In genomic region chr22:37209140-37209845, GRCh38 we compare ENCODE assay signal across 23 cellular contexts. TPM values are rescaled to one million over a fixed set of nuclear protein-coding genes. Genes with fewer than 3 reads are reported as not detected.
DNase-seq lines count a peak whose midpoint lies in the region; ATAC-seq, FAIRE-seq and TF ChIP-seq lines count a peak whose summit lies in the region.
"Had no signal": no experiment of that assay in that cellular context is flagged by ENCODE, and none has a peak within 500 bp of the region (broad histone marks: within the 10 kb centered on the region; RNA-seq: fewer than 3 reads in every experiment).

No MANE protein-coding gene starts in this region.

- H3K36me3 ChIP-seq in pancreas = no peaks in the 10 kb centered on the region
- H3K36me3 ChIP-seq: cardiac muscle cell, right lobe of liver had no signal

- no peaks in the 10 kb centered on the region for H3K4me1 ChIP-seq in pancreas
- H3K4me1 ChIP-seq: parathyroid adenoma, right lobe of liver, testis had no signal

- no peaks in the 10 kb centered on the region for H3K9me3 ChIP-seq in pancreas
- H3K9me3 ChIP-seq: right lobe of liver, testis had no signal

- H3K9me3 Mint-ChIP-seq in activated naive CD8-positive, alpha-beta T cell treated with anti-CD3 and anti-CD28 coated beads, Interleukin-2, amount 10 ng/mL, durations not matched to agents 7 days and 5 days = no peaks in the 10 kb centered on the region
- no peaks in the 10 kb centered on the region for H3K9me3 Mint-ChIP-seq in activated naive CD8-positive, alpha-beta T cell treated with anti-CD3 and anti-CD28 coated beads, Interleukin-2, amount 50 U/mL, for 24 hours
- H3K9me3 Mint-ChIP-seq in activated T-helper 1 cell treated with anti-CD3 and anti-CD28 coated beads, Interleukin-12 subunit alpha, Interleukin-12 subunit beta, Interleukin-2, Interleukin-4 antibody, amounts not matched to agents 30 ng/mL and 10 ng/mL and 1 ng/mL, durations not matched to agents 14 hours and 24 hours and 36 hours = no peaks in the 10 kb centered on the region
- H3K9me3 Mint-ChIP-seq in naive thymus-derived CD8-positive, alpha-beta T cell = no peaks in the 10 kb centered on the region
- H3K9me3 Mint-ChIP-seq: activated T-helper 17 cell treated with anti-CD3 and anti-CD28 coated beads, Interleukin-2, amount 50 U/mL, for 72 hours; memory B cell had no signal

- no peak for FAIRE-seq in pancreas (lab: Jason Lieb, UNC)

- no peak for DNase-seq in activated naive CD8-positive, alpha-beta T cell treated with anti-CD3 and anti-CD28 coated beads, Interleukin-2, amount 10 ng/mL, durations not matched to agents 7 days and 5 days
- DNase-seq in activated naive CD8-positive, alpha-beta T cell treated with anti-CD3 and anti-CD28 coated beads, Interleukin-2, amount 50 U/mL, for 24 hours = no peak
- DNase-seq in activated T-helper 1 cell treated with anti-CD3 and anti-CD28 coated beads, Interleukin-12 subunit alpha, Interleukin-12 subunit beta, Interleukin-2, Interleukin-4 antibody, amounts not matched to agents 30 ng/mL and 10 ng/mL and 1 ng/mL, durations not matched to agents 14 hours and 24 hours and 36 hours (ENCODE audit: low spot score) = no peak
- DNase-seq in naive thymus-derived CD8-positive, alpha-beta T cell = peak in 2 of 10 donors; percentile 14 to 52
- no peak for DNase-seq in pancreas
- DNase-seq: amniotic stem cell, dermis blood vessel endothelial cell, DMS79, KG1, left colon, NCI-H1436, NCI-H526, testis had no signal

- H3K4me3 ChIP-seq in pancreas = no peak overlapping the region
- H3K4me3 ChIP-seq: cardiac muscle cell, right lobe of liver, SK-N-MC, testis had no signal

- POLR2A ChIA-PET in activated naive CD8-positive, alpha-beta T cell treated with anti-CD3 and anti-CD28 coated beads, Interleukin-2, amount 10 ng/mL, durations not matched to agents 7 days and 5 days (lab: Charles Lee) = interaction anchor here (1.3 to 2.8 kb wide), 5 partner anchors 9 to 129 kb away, joined by 4 to 16 read pairs (median 4); partner anchors contain the start of gene RAC2
- POLR2A ChIA-PET in naive thymus-derived CD8-positive, alpha-beta T cell (lab: Charles Lee) = interaction anchor here (0.6 to 31.6 kb wide), 6 partner anchors 9 to 74 kb away, joined by 3 to 1090 read pairs (median 16); partner anchors contain the start of genes CYTH4 and RAC2

- intact Hi-C loops in activated T-helper 1 cell treated with anti-CD3 and anti-CD28 coated beads, Interleukin-12 subunit alpha, Interleukin-12 subunit beta, Interleukin-2, Interleukin-4 antibody, amounts not matched to agents 30 ng/mL and 10 ng/mL and 1 ng/mL, durations not matched to agents 14 hours and 24 hours and 36 hours (cut with micrococcal nuclease) = no loop called here
- intact Hi-C loops in pancreas (cut with DNase I) = loop anchor here in 2 of 3 donors (10.0 kb wide), 1 partner anchor 134 kb away; no protein-coding TSS in a partner anchor

- no peak for ATAC-seq in activated naive CD8-positive, alpha-beta T cell treated with anti-CD3 and anti-CD28 coated beads, Interleukin-2, amount 10 ng/mL, durations not matched to agents 7 days and 5 days (ENCODE audit: low read depth)
- ATAC-seq in activated naive CD8-positive, alpha-beta T cell treated with anti-CD3 and anti-CD28 coated beads, Interleukin-2, amount 50 U/mL, for 24 hours = no peak
- no peak for ATAC-seq in naive thymus-derived CD8-positive, alpha-beta T cell
- ATAC-seq in HG03196 (IDR thresholded peaks at IDR 0.05; ENCODE audit: unreplicated experiment) = no peak
- no peak for ATAC-seq in pancreas
- ATAC-seq: activated T-helper 17 cell treated with anti-CD3 and anti-CD28 coated beads, Interleukin-2, amount 50 U/mL, for 72 hours; HCT116; left colon; right lobe of liver had no signal

- H3K27ac ChIP-seq in temporal lobe (ENCODE audit: low read depth, low read length) (peak overlapping the region; percentile 76), pancreas (no peak overlapping the region)
- H3K27ac ChIP-seq: cardiac muscle cell, parathyroid adenoma, right lobe of liver, SK-N-MC, testis had no signal

- H3K27me3 Mint-ChIP-seq in activated naive CD8-positive, alpha-beta T cell treated with anti-CD3 and anti-CD28 coated beads, Interleukin-2, amount 10 ng/mL, durations not matched to agents 7 days and 5 days = peaks cover 2% of the 10 kb centered on the region
- H3K27me3 Mint-ChIP-seq in activated naive CD8-positive, alpha-beta T cell treated with anti-CD3 and anti-CD28 coated beads, Interleukin-2, amount 50 U/mL, for 24 hours = no peaks in the 10 kb centered on the region
- no peaks in the 10 kb centered on the region for H3K27me3 Mint-ChIP-seq in activated T-helper 1 cell treated with anti-CD3 and anti-CD28 coated beads, Interleukin-12 subunit alpha, Interleukin-12 subunit beta, Interleukin-2, Interleukin-4 antibody, amounts not matched to agents 30 ng/mL and 10 ng/mL and 1 ng/mL, durations not matched to agents 14 hours and 24 hours and 36 hours (ENCODE audit: insufficient read depth)
- no peaks in the 10 kb centered on the region for H3K27me3 Mint-ChIP-seq in naive thymus-derived CD8-positive, alpha-beta T cell
- H3K27me3 Mint-ChIP-seq: activated T-helper 17 cell treated with anti-CD3 and anti-CD28 coated beads, Interleukin-2, amount 50 U/mL, for 72 hours; memory B cell had no signal

- peak overlapping the region; percentile 18 for H3K27ac Mint-ChIP-seq in activated naive CD8-positive, alpha-beta T cell treated with anti-CD3 and anti-CD28 coated beads, Interleukin-2, amount 10 ng/mL, durations not matched to agents 7 days and 5 days
- no peak overlapping the region for H3K27ac Mint-ChIP-seq in activated naive CD8-positive, alpha-beta T cell treated with anti-CD3 and anti-CD28 coated beads, Interleukin-2, amount 50 U/mL, for 24 hours
- H3K27ac Mint-ChIP-seq in activated T-helper 1 cell treated with anti-CD3 and anti-CD28 coated beads, Interleukin-12 subunit alpha, Interleukin-12 subunit beta, Interleukin-2, Interleukin-4 antibody, amounts not matched to agents 30 ng/mL and 10 ng/mL and 1 ng/mL, durations not matched to agents 14 hours and 24 hours and 36 hours = peak overlapping the region; percentile 7
- peak overlapping the region; percentile 82 to 97 (median 90) for H3K27ac Mint-ChIP-seq in naive thymus-derived CD8-positive, alpha-beta T cell
- H3K27ac Mint-ChIP-seq: activated T-helper 17 cell treated with anti-CD3 and anti-CD28 coated beads, Interleukin-2, amount 50 U/mL, for 72 hours; memory B cell had no signal

- H3K4me1 Mint-ChIP-seq in activated naive CD8-positive, alpha-beta T cell treated with anti-CD3 and anti-CD28 coated beads, Interleukin-2, amount 10 ng/mL, durations not matched to agents 7 days and 5 days = peaks cover 12% of the 10 kb centered on the region
- peaks cover 26% of the 10 kb centered on the region for H3K4me1 Mint-ChIP-seq in activated naive CD8-positive, alpha-beta T cell treated with anti-CD3 and anti-CD28 coated beads, Interleukin-2, amount 50 U/mL, for 24 hours
- peaks cover 3% of the 10 kb centered on the region for H3K4me1 Mint-ChIP-seq in activated T-helper 1 cell treated with anti-CD3 and anti-CD28 coated beads, Interleukin-12 subunit alpha, Interleukin-12 subunit beta, Interleukin-2, Interleukin-4 antibody, amounts not matched to agents 30 ng/mL and 10 ng/mL and 1 ng/mL, durations not matched to agents 14 hours and 24 hours and 36 hours (ENCODE audit: low read depth)
- peaks cover 39 to 95% (median 70%) of the 10 kb centered on the region in 4 donors for H3K4me1 Mint-ChIP-seq in naive thymus-derived CD8-positive, alpha-beta T cell

- TF ChIP-seq CTCF in pancreas (IDR thresholded peaks at IDR 0.05) = no peak

- H3K36me3 Mint-ChIP-seq in activated naive CD8-positive, alpha-beta T cell treated with anti-CD3 and anti-CD28 coated beads, Interleukin-2, amount 10 ng/mL, durations not matched to agents 7 days and 5 days = peaks cover 16% of the 10 kb centered on the region
- H3K36me3 Mint-ChIP-seq in activated naive CD8-positive, alpha-beta T cell treated with anti-CD3 and anti-CD28 coated beads, Interleukin-2, amount 50 U/mL, for 24 hours (ENCODE audit: low read depth) = no peaks in the 10 kb centered on the region
- H3K36me3 Mint-ChIP-seq in activated T-helper 1 cell treated with anti-CD3 and anti-CD28 coated beads, Interleukin-12 subunit alpha, Interleukin-12 subunit beta, Interleukin-2, Interleukin-4 antibody, amounts not matched to agents 30 ng/mL and 10 ng/mL and 1 ng/mL, durations not matched to agents 14 hours and 24 hours and 36 hours (ENCODE audit: low read depth) = peaks cover 6% of the 10 kb centered on the region
- peaks cover 0 to 5% (median 5%) of the 10 kb centered on the region in 3 donors for H3K36me3 Mint-ChIP-seq in naive thymus-derived CD8-positive, alpha-beta T cell

- 67 to 84% methylated on average over 9 of the region's 9 CpGs for WGBS in pancreas, 2 donors

- H3K27me3 ChIP-seq in pancreas = no peaks in the 10 kb centered on the region
- H3K27me3 ChIP-seq: cardiac muscle cell, right lobe of liver, testis had no signal

- H3K4me3 Mint-ChIP-seq in activated naive CD8-positive, alpha-beta T cell treated with anti-CD3 and anti-CD28 coated beads, Interleukin-2, amount 10 ng/mL, durations not matched to agents 7 days and 5 days = no peak overlapping the region
- no peak overlapping the region for H3K4me3 Mint-ChIP-seq in activated naive CD8-positive, alpha-beta T cell treated with anti-CD3 and anti-CD28 coated beads, Interleukin-2, amount 50 U/mL, for 24 hours
- H3K4me3 Mint-ChIP-seq in activated T-helper 1 cell treated with anti-CD3 and anti-CD28 coated beads, Interleukin-12 subunit alpha, Interleukin-12 subunit beta, Interleukin-2, Interleukin-4 antibody, amounts not matched to agents 30 ng/mL and 10 ng/mL and 1 ng/mL, durations not matched to agents 14 hours and 24 hours and 36 hours = no peak overlapping the region
- H3K4me3 Mint-ChIP-seq in naive thymus-derived CD8-positive, alpha-beta T cell = peak overlapping the region in 5 of 10 donors; percentile 20 to 68 (median 40)
- H3K4me3 Mint-ChIP-seq: activated T-helper 17 cell treated with anti-CD3 and anti-CD28 coated beads, Interleukin-2, amount 50 U/mL, for 72 hours; memory B cell had no signal

RNA-seq across cellular contexts. Expression of gene SSTR3, which starts 3.0 kb away (rescaled TPM):
- 10 to 100 TPM; 10.1 to 11.3 TPM for total RNA-seq in activated naive CD8-positive, alpha-beta T cell treated with anti-CD3 and anti-CD28 coated beads, Interleukin-2, amount 10 ng/mL, durations not matched to agents 7 days and 5 days
- 2.3 TPM in 2 replicates for total RNA-seq in activated T-helper 1 cell treated with anti-CD3 and anti-CD28 coated beads, Interleukin-12 subunit alpha, Interleukin-12 subunit beta, Interleukin-2, Interleukin-4 antibody, amounts not matched to agents 30 ng/mL and 10 ng/mL and 1 ng/mL, durations not matched to agents 14 hours and 24 hours and 36 hours
- 10 to 100 TPM; 13.5 to 13.7 TPM for total RNA-seq in naive thymus-derived CD8-positive, alpha-beta T cell
- 1 to 10 TPM; 2.9 to 7.3 (median 4.2) TPM for polyA plus RNA-seq in naive thymus-derived CD8-positive, alpha-beta T cell
- total RNA-seq in temporal lobe (under 0.01 TPM), pancreas (1 to 10 TPM in 3 of 6 donors, under 1 TPM in 3; 0.32 to 1.6 (median 0.94) TPM)
- polyA plus RNA-seq in pancreas = 1 to 10 TPM; 3.3 to 8.7 TPM
- total RNA-seq: dermis blood vessel endothelial cell, HT-29, right lobe of liver had no signal
- polyA plus RNA-seq: cardiac muscle cell had no signal

RNA-seq across cellular contexts. Expression of gene C1QTNF6, which starts 21.2 kb away (rescaled TPM):
- total RNA-seq in activated naive CD8-positive, alpha-beta T cell treated with anti-CD3 and anti-CD28 coated beads, Interleukin-2, amount 10 ng/mL, durations not matched to agents 7 days and 5 days = 10 to 100 TPM; 15.2 to 15.7 TPM
- total RNA-seq in activated T-helper 1 cell treated with anti-CD3 and anti-CD28 coated beads, Interleukin-12 subunit alpha, Interleukin-12 subunit beta, Interleukin-2, Interleukin-4 antibody, amounts not matched to agents 30 ng/mL and 10 ng/mL and 1 ng/mL, durations not matched to agents 14 hours and 24 hours and 36 hours = 4.8 and 4.9 TPM in 2 replicates
- total RNA-seq in naive thymus-derived CD8-positive, alpha-beta T cell = 10 to 100 TPM; 24.6 to 25.7 TPM
- polyA plus RNA-seq in naive thymus-derived CD8-positive, alpha-beta T cell = 1 to 10 TPM in 2 of 3 donors, under 1 TPM in 1; 0.68 to 4.0 (median 1.7) TPM
- 2.0 TPM for total RNA-seq in temporal lobe
- total RNA-seq in pancreas = 1 to 10 TPM; 1.2 to 8.0 (median 2.1) TPM
- polyA plus RNA-seq in pancreas = 10 to 100 TPM in 1 of 2 donors, 1 to 10 TPM in 1; 9.8 to 10.9 TPM

RNA-seq across cellular contexts. Expression of gene RAC2, which starts 34.8 kb away (rescaled TPM):
- total RNA-seq in activated naive CD8-positive, alpha-beta T cell treated with anti-CD3 and anti-CD28 coated beads, Interleukin-2, amount 10 ng/mL, durations not matched to agents 7 days and 5 days = 1,000 to 10,000 TPM in 1 of 2 experiments, 100 to 1,000 TPM in 1; 963 to 1,011 TPM
- total RNA-seq in activated T-helper 1 cell treated with anti-CD3 and anti-CD28 coated beads, Interleukin-12 subunit alpha, Interleukin-12 subunit beta, Interleukin-2, Interleukin-4 antibody, amounts not matched to agents 30 ng/mL and 10 ng/mL and 1 ng/mL, durations not matched to agents 14 hours and 24 hours and 36 hours = 592 and 614 TPM in 2 replicates
- total RNA-seq in naive thymus-derived CD8-positive, alpha-beta T cell = 100 to 1,000 TPM; 295 to 297 TPM
- polyA plus RNA-seq in naive thymus-derived CD8-positive, alpha-beta T cell = 1,000 to 10,000 TPM in 2 of 3 donors, 100 to 1,000 TPM in 1; 740 to 1,115 (median 1,110) TPM
- 0.25 TPM for total RNA-seq in temporal lobe
- 10 to 100 TPM in 1 of 6 donors, 1 to 10 TPM in 4, under 1 TPM in 1; 0.91 to 12.8 (median 3.2) TPM for total RNA-seq in pancreas
- 1 to 10 TPM; 2.2 to 3.7 TPM for polyA plus RNA-seq in pancreas

RNA-seq across cellular contexts. Expression of gene IL2RB, which starts 59.6 kb away (rescaled TPM):
- 100 to 1,000 TPM; 223 to 232 TPM for total RNA-seq in activated naive CD8-positive, alpha-beta T cell treated with anti-CD3 and anti-CD28 coated beads, Interleukin-2, amount 10 ng/mL, durations not matched to agents 7 days and 5 days
- 273 and 278 TPM in 2 replicates for total RNA-seq in activated T-helper 1 cell treated with anti-CD3 and anti-CD28 coated beads, Interleukin-12 subunit alpha, Interleukin-12 subunit beta, Interleukin-2, Interleukin-4 antibody, amounts not matched to agents 30 ng/mL and 10 ng/mL and 1 ng/mL, durations not matched to agents 14 hours and 24 hours and 36 hours
- total RNA-seq in naive thymus-derived CD8-positive, alpha-beta T cell = 10 to 100 TPM; 31.1 to 34.2 TPM
- polyA plus RNA-seq in naive thymus-derived CD8-positive, alpha-beta T cell = 100 to 1,000 TPM in 1 of 3 donors, 10 to 100 TPM in 2; 74.9 to 113 (median 81.1) TPM
- total RNA-seq in temporal lobe (0.25 TPM), pancreas (under 1 TPM; 0.05 to 1.00 (median 0.58) TPM)
- polyA plus RNA-seq in pancreas = under 1 TPM; 0.05 to 0.19 TPM
- total RNA-seq: dermis blood vessel endothelial cell, HT-29 had no signal
- polyA plus RNA-seq: cardiac muscle cell had no signal

Comparison
In these comparisons a context has a peak if more than half of its experiments do, and no peak if none do; other contexts are left out.
1. RNA of gene RAC2, which starts 34.8 kb away (total RNA-seq): 963 to 1,011 TPM in activated naive CD8-positive, alpha-beta T cell treated with anti-CD3 and anti-CD28 coated beads, Interleukin-2, amount 10 ng/mL, durations not matched to agents 7 days and 5 days, 592 to 614 TPM in activated T-helper 1 cell treated with anti-CD3 and anti-CD28 coated beads, Interleukin-12 subunit alpha, Interleukin-12 subunit beta, Interleukin-2, Interleukin-4 antibody, amounts not matched to agents 30 ng/mL and 10 ng/mL and 1 ng/mL, durations not matched to agents 14 hours and 24 hours and 36 hours and 295 to 297 TPM in naive thymus-derived CD8-positive, alpha-beta T cell; 0.91 to 12.8 TPM in pancreas and 0.25 TPM in temporal lobe (single experiment); every median in the first group is over 10 times any median in the second.